Comparison of ENCODE assay signal across 8 cellular contexts in the genomic region with DNA sequence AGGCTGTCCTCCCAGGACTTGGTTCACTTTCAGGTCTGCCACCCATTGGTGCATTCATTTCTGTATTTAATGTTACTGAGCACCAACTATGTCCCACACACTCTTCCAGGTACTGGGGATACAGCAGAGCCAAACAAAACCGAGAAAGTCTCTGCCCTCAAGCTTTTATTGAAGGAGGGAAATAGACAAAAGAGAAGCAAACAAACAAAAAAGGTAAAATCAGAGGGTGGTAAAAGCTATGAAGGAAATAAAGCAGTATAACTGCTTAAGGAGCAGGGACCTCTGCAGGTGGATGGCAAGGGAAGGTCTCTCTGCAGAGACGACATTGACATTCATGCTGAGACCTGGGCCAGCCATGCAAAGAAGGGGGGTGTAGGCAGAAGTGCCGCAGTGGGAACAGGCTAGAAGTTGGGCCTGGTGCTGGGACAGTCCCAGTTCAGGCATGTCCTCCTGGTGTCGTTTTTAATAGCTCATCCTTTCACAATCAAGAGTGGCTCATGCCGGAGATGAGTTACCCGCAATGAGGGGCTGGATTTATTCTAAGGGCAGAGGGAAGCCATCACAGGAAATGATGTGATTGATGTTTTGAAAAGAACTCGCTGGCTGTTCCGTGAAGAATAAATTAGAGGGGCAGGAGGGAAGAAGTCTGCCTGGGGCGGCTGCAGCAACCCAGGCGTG.
A peak's percentile ranks its signal among the peaks of the same experiment; 100 is the strongest.
DNase-seq lines count a peak whose midpoint lies in the region; ATAC-seq and TF ChIP-seq lines count a peak whose summit lies in the region.

No MANE protein-coding gene starts in this region.

- H3K9me3 Mint-ChIP-seq in activated CD4-positive, alpha-beta memory T cell treated with anti-CD3 and anti-CD28 coated beads for 36 hours, result no peaks in the 10 kb centered on the region
- H3K9me3 Mint-ChIP-seq in natural killer cell treated with Interleukin-12 subunit alpha and Interleukin-12 subunit beta and Interleukin-15 and Interleukin-18, amount 100 ng/mL, for 72 hours, result no peaks in the 10 kb centered on the region

- no peaks in the 10 kb centered on the region for H3K36me3 Mint-ChIP-seq in activated CD4-positive, alpha-beta memory T cell treated with anti-CD3 and anti-CD28 coated beads for 36 hours
- H3K36me3 Mint-ChIP-seq in natural killer cell treated with Interleukin-12 subunit alpha and Interleukin-12 subunit beta and Interleukin-15 and Interleukin-18, amount 100 ng/mL, for 72 hours, result no peaks in the 10 kb centered on the region

- peak overlapping the region in 1 of 3 donors; percentile 15 for H3K4me3 ChIP-seq in thyroid gland (replicated peaks in 1 of 3)

- H3K4me3 Mint-ChIP-seq in activated CD4-positive, alpha-beta memory T cell treated with anti-CD3 and anti-CD28 coated beads for 36 hours, result peak overlapping the region; percentile 79
- H3K4me3 Mint-ChIP-seq in natural killer cell treated with Interleukin-12 subunit alpha and Interleukin-12 subunit beta and Interleukin-15 and Interleukin-18, amount 100 ng/mL, for 72 hours, result peak overlapping the region; percentile 83

- H3K36me3 ChIP-seq in thyroid gland, result no peaks in the 10 kb centered on the region

- intact Hi-C loops in activated CD4-positive, alpha-beta memory T cell treated with anti-CD3 and anti-CD28 coated beads for 36 hours (cut with micrococcal nuclease), result loop anchor here (1.0 to 5.0 kb wide), 12 partner anchors 8 to 502 kb away; partner anchors contain the start of genes CIPC, GSTZ1, IRF2BPL and POMT2
- intact Hi-C loops in thyroid gland (cut with DNase I), result loop anchor here (5.0 kb wide), 2 partner anchors 38 to 72 kb away; partner anchors contain the start of gene IRF2BPL

- H3K9me3 ChIP-seq in thyroid gland, result no peaks in the 10 kb centered on the region

- no peak for TF ChIP-seq POLR2A in thyroid gland (IDR thresholded peaks at IDR 0.05)

- POLR2A ChIA-PET in activated CD4-positive, alpha-beta memory T cell treated with anti-CD3 and anti-CD28 coated beads for 36 hours (lab: Charles Lee), result interaction anchor here (0.9 to 2.0 kb wide), 9 partner anchors 14 to 97 kb away, joined by 3 to 11 read pairs (median 4); no protein-coding TSS in a partner anchor

- peaks cover 44 to 66% of the 10 kb centered on the region in 2 donors for H3K4me1 ChIP-seq in thyroid gland

- 21 to 27% methylated on average over 10 of the region's 10 CpGs for WGBS in thyroid gland, 2 donors

- DNase-seq in DMS 273 treated with DMSO at 0.1 percent for 48 hours (lab: John Stamatoyannopoulos, UW) (peak; percentile 79), NCI-H146 treated with DMSO at 0.1 percent for 48 hours (lab: John Stamatoyannopoulos, UW; ENCODE audit: unreplicated experiment) (peak; percentile 58), epithelial cell of prostate (ENCODE audit: low read depth, low spot score) (no peak), thyroid gland (peak; percentile 29 to 40), NCI-H1105 treated with DMSO at 0.1 percent for 48 hours (lab: John Stamatoyannopoulos, UW) (no peak)
- peak; percentile 86 for DNase-seq in activated CD4-positive, alpha-beta memory T cell treated with anti-CD3 and anti-CD28 coated beads for 36 hours
- peak; percentile 88 for DNase-seq in natural killer cell treated with Interleukin-12 subunit alpha and Interleukin-12 subunit beta and Interleukin-15 and Interleukin-18, amount 100 ng/mL, for 72 hours (ENCODE audit: low spot score)

- no peaks in the 10 kb centered on the region for H3K27me3 ChIP-seq in thyroid gland

- H3K27me3 Mint-ChIP-seq in activated CD4-positive, alpha-beta memory T cell treated with anti-CD3 and anti-CD28 coated beads for 36 hours, result no peaks in the 10 kb centered on the region
- H3K27me3 Mint-ChIP-seq in natural killer cell treated with Interleukin-12 subunit alpha and Interleukin-12 subunit beta and Interleukin-15 and Interleukin-18, amount 100 ng/mL, for 72 hours, result no peaks in the 10 kb centered on the region

- no peak for TF ChIP-seq CTCF in thyroid gland (IDR thresholded peaks at IDR 0.05)

- ATAC-seq in GM21576 (IDR thresholded peaks at IDR 0.05; ENCODE audit: unreplicated experiment), result peak; percentile 33
- ATAC-seq in natural killer cell treated with Interleukin-12 subunit alpha and Interleukin-12 subunit beta and Interleukin-15 and Interleukin-18, amount 100 ng/mL, for 72 hours, result peak; percentile 78 to 87

- CTCF ChIA-PET in activated CD4-positive, alpha-beta memory T cell treated with anti-CD3 and anti-CD28 coated beads for 36 hours (lab: Charles Lee), result interaction anchor here (0.6 to 4.5 kb wide), 17 partner anchors 8 to 139 kb away, joined by 3 to 26 read pairs (median 4); no protein-coding TSS in a partner anchor

- H3K27ac ChIP-seq in epithelial cell of prostate, result peak overlapping the region; percentile 96
- H3K27ac ChIP-seq in thyroid gland, result peak overlapping the region; percentile 95 to 98 (median 97)

- H3K27ac Mint-ChIP-seq in activated CD4-positive, alpha-beta memory T cell treated with anti-CD3 and anti-CD28 coated beads for 36 hours, result peak overlapping the region; percentile 99
- H3K27ac Mint-ChIP-seq in natural killer cell treated with Interleukin-12 subunit alpha and Interleukin-12 subunit beta and Interleukin-15 and Interleukin-18, amount 100 ng/mL, for 72 hours, result peak overlapping the region; percentile 84 to 88

- peaks cover 72% of the 10 kb centered on the region for H3K4me1 Mint-ChIP-seq in activated CD4-positive, alpha-beta memory T cell treated with anti-CD3 and anti-CD28 coated beads for 36 hours (ENCODE audit: low read depth)
- H3K4me1 Mint-ChIP-seq in natural killer cell treated with Interleukin-12 subunit alpha and Interleukin-12 subunit beta and Interleukin-15 and Interleukin-18, amount 100 ng/mL, for 72 hours (ENCODE audit: low read depth in 2 of 2), result peaks cover 67 to 68% of the 10 kb centered on the region in 2 donors

Comparison
In these comparisons a context has a peak if more than half of its experiments do, and no peak if none do; other contexts are left out.
1. DNase-seq: peak in DMS 273 treated with DMSO at 0.1 percent for 48 hours (single experiment), NCI-H146 treated with DMSO at 0.1 percent for 48 hours (single experiment), activated CD4-positive, alpha-beta memory T cell treated with anti-CD3 and anti-CD28 coated beads for 36 hours (single experiment), natural killer cell treated with Interleukin-12 subunit alpha and Interleukin-12 subunit beta and Interleukin-15 and Interleukin-18, amount 100 ng/mL, for 72 hours (single experiment) and thyroid gland (2 of 2); none in epithelial cell of prostate (single experiment) and NCI-H1105 treated with DMSO at 0.1 percent for 48 hours (single experiment).